14 cellular contexts compared by ENCODE assay signal in the genomic region with DNA sequence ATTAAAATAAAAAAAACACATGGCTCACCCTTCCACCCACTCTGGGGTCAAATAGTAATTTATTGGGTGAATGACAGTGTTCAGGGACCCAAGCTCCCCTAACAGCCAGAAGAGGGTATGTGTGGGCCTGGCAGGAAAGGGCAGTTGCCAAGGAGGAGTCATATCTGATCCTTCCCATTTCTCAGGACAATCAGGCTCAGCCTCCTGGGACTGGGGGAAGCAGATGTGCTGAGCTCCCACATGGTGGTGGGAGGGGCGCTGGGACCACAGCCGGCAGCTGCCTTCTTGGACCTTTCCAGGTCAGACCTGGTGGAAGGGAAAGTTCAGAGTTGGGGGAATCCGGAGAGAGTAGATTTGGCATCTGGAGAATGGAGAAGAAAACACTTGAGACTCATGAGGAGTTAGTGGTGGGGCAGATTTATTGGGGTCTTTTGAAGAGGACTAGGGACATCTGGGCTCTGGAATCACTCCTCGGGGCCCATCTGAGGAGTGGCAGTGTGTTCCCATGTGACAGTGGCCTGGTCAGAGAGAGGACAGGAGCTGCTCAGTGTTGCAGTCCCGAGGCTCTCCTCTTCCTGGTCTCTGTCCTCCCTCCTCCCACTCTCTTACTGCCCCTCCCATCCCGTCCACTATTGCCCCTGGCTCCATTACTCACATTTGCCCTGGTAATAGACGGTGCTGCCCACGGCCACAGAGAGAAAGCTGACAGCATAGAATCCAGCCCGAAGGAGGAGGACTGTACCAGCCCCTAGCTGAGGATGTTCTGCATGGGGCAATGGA. TPM values are rescaled to one million over a fixed set of nuclear protein-coding genes. Genes with fewer than 3 reads are reported as not detected.
DNase-seq lines count a peak whose midpoint lies in the region; ATAC-seq and TF ChIP-seq lines count a peak whose summit lies in the region.
"Had no signal": no experiment of that assay in that cellular context is flagged by ENCODE, and none has a peak within 500 bp of the region (broad histone marks: within the 10 kb centered on the region; RNA-seq: fewer than 3 reads in every experiment).

No MANE protein-coding gene starts in this region.

- CTCF ChIA-PET in activated CD8-positive, alpha-beta T cell treated with anti-CD3 and anti-CD28 coated beads for 36 hours (lab: Charles Lee), result interaction anchor here (38.9 to 56.2 kb wide), 2 partner anchors 3 to 28 kb away, joined by 2542 read pairs; a partner anchor contains a TSS
- CTCF ChIA-PET in naive thymus-derived CD4-positive, alpha-beta T cell (lab: Charles Lee), result interaction anchor here (0.8 to 18.2 kb wide), 2 partner anchors 9 to 42 kb away, joined by 3 to 687 read pairs; a partner anchor contains a TSS

- no peak overlapping the region for H3K4me3 ChIP-seq in H7 (ENCODE audit: insufficient read depth, low read depth, low read length)
- no peak overlapping the region for H3K4me3 ChIP-seq in naive thymus-derived CD4-positive, alpha-beta T cell (ENCODE audit: low read length)
- H3K4me3 ChIP-seq in colonic mucosa, result no peak overlapping the region
- H3K4me3 ChIP-seq: mucosa of descending colon had no signal

- intact Hi-C loops in activated CD8-positive, alpha-beta T cell treated with anti-CD3 and anti-CD28 coated beads for 36 hours (cut with micrococcal nuclease), result no loop called here
- intact Hi-C loops in naive thymus-derived CD4-positive, alpha-beta T cell (cut with micrococcal nuclease), result no loop called here
- intact Hi-C loops in colonic mucosa (cut with DNase I), result no loop called here

- H3K4me3 Mint-ChIP-seq in activated CD8-positive, alpha-beta T cell treated with anti-CD3 and anti-CD28 coated beads for 36 hours, result peak overlapping the region; percentile 51
- H3K4me3 Mint-ChIP-seq in naive thymus-derived CD4-positive, alpha-beta T cell, result peak overlapping the region in 5 of 10 donors; percentile 25 to 88 (median 39)

- no peaks in the 10 kb centered on the region for H3K9me3 Mint-ChIP-seq in activated CD8-positive, alpha-beta T cell treated with anti-CD3 and anti-CD28 coated beads for 36 hours
- peaks cover 0 to 5% (median 0%) of the 10 kb centered on the region in 11 donors for H3K9me3 Mint-ChIP-seq in naive thymus-derived CD4-positive, alpha-beta T cell

- ATAC-seq in activated CD8-positive, alpha-beta T cell treated with anti-CD3 and anti-CD28 coated beads for 36 hours, result no peak
- no peak for ATAC-seq in naive thymus-derived CD4-positive, alpha-beta T cell
- ATAC-seq: mucosa of descending colon, right cardiac atrium had no signal

- H3K36me3 Mint-ChIP-seq in activated CD8-positive, alpha-beta T cell treated with anti-CD3 and anti-CD28 coated beads for 36 hours (ENCODE audit: low read depth), result peaks cover 19% of the 10 kb centered on the region
- peaks cover 0 to 22% (median 4%) of the 10 kb centered on the region in 5 donors for H3K36me3 Mint-ChIP-seq in naive thymus-derived CD4-positive, alpha-beta T cell

- no peak for TF ChIP-seq CTCF in activated CD8-positive, alpha-beta T cell treated with anti-CD3 and anti-CD28 coated beads for 36 hours (IDR thresholded peaks at IDR 0.05)
- TF ChIP-seq CTCF in colonic mucosa (IDR thresholded peaks at IDR 0.05), result no peak

- peak overlapping the region; percentile 35 for H3K27ac Mint-ChIP-seq in activated CD8-positive, alpha-beta T cell treated with anti-CD3 and anti-CD28 coated beads for 36 hours
- H3K27ac Mint-ChIP-seq in naive thymus-derived CD4-positive, alpha-beta T cell, result peak overlapping the region; percentile 69 to 99 (median 82)

- peaks cover 69% of the 10 kb centered on the region in 2 donors for H3K4me1 ChIP-seq in naive thymus-derived CD4-positive, alpha-beta T cell (ENCODE audit: control insufficient read depth in 2 of 2, insufficient read depth in 2 of 2, low read length in 2 of 2)
- H3K4me1 ChIP-seq in colonic mucosa, result no peaks in the 10 kb centered on the region

- POLR2A ChIA-PET in activated CD8-positive, alpha-beta T cell treated with anti-CD3 and anti-CD28 coated beads for 36 hours (lab: Charles Lee), result interaction anchor here (0.7 to 34.3 kb wide), 5 partner anchors 10 to 39 kb away, joined by 3 to 1181 read pairs (median 5); a partner anchor contains a TSS
- POLR2A ChIA-PET in naive thymus-derived CD4-positive, alpha-beta T cell (lab: Charles Lee), result interaction anchor here (53.8 to 66.4 kb wide), 2 partner anchors 7 to 25 kb away, joined by 3078 read pairs; a partner anchor contains a TSS

- DNase-seq in DMS 273 (lab: John Stamatoyannopoulos, UW; ENCODE audit: unreplicated experiment), result peak; percentile 64
- no peak for DNase-seq in DMS 273 treated with DMSO at 0.1 percent for 48 hours (lab: John Stamatoyannopoulos, UW)
- DNase-seq in H7, result peak; percentile 31
- DNase-seq in activated CD8-positive, alpha-beta T cell treated with anti-CD3 and anti-CD28 coated beads for 36 hours, result no peak
- no peak for DNase-seq in naive thymus-derived CD4-positive, alpha-beta T cell
- DNase-seq in NOMO-1 treated with DMSO at 0.1 percent for 48 hours (lab: John Stamatoyannopoulos, UW; ENCODE audit: unreplicated experiment), result no peak
- DNase-seq in colonic mucosa, result no peak
- DNase-seq in COLO829 (ENCODE audit: low spot score), result no peak
- DNase-seq: Kasumi-1, mucosa of descending colon, right cardiac atrium had no signal

- H3K4me1 Mint-ChIP-seq in activated CD8-positive, alpha-beta T cell treated with anti-CD3 and anti-CD28 coated beads for 36 hours (ENCODE audit: low read depth), result peaks cover 70% of the 10 kb centered on the region
- peaks cover 39 to 87% (median 72%) of the 10 kb centered on the region in 7 donors for H3K4me1 Mint-ChIP-seq in naive thymus-derived CD4-positive, alpha-beta T cell

- H3K27me3 ChIP-seq in H7 (ENCODE audit: control insufficient read depth, insufficient read depth, low read length) (no peaks in the 10 kb centered on the region), colonic mucosa (no peaks in the 10 kb centered on the region)
- H3K27me3 ChIP-seq in naive thymus-derived CD4-positive, alpha-beta T cell (ENCODE audit: control insufficient read depth in 2 of 2, insufficient read depth in 2 of 2, low read length in 2 of 2), result no peaks in the 10 kb centered on the region

- H3K9ac ChIP-seq in colonic mucosa (ENCODE audit: low read depth in 2 of 2, low read length in 2 of 2), result no peak overlapping the region

- no peaks in the 10 kb centered on the region for H3K36me3 ChIP-seq in H7 (replicated peaks; ENCODE audit: control insufficient read depth, insufficient read depth, low read length)
- H3K36me3 ChIP-seq in naive thymus-derived CD4-positive, alpha-beta T cell (ENCODE audit: control insufficient read depth in 2 of 3, insufficient read depth in 3 of 3, low read length in 3 of 3), result no peaks in the 10 kb centered on the region
- H3K36me3 ChIP-seq in colonic mucosa, result no peaks in the 10 kb centered on the region

- H3K27ac ChIP-seq in naive thymus-derived CD4-positive, alpha-beta T cell (ENCODE audit: low read depth, low read length), result peak overlapping the region; percentile 97
- H3K27ac ChIP-seq in colonic mucosa, result no peak overlapping the region
- H3K27ac ChIP-seq: 22Rv1 had no signal

- H3K9me3 ChIP-seq in naive thymus-derived CD4-positive, alpha-beta T cell (ENCODE audit: control insufficient read depth in 2 of 3, low read length in 3 of 3), result no peaks in the 10 kb centered on the region
- no peaks in the 10 kb centered on the region for H3K9me3 ChIP-seq in colonic mucosa
- H3K9me3 ChIP-seq: mucosa of descending colon had no signal

- H3K27me3 Mint-ChIP-seq in activated CD8-positive, alpha-beta T cell treated with anti-CD3 and anti-CD28 coated beads for 36 hours, result no peaks in the 10 kb centered on the region
- H3K27me3 Mint-ChIP-seq in naive thymus-derived CD4-positive, alpha-beta T cell, result no peaks in the 10 kb centered on the region

RNA-seq across cellular contexts. Expression of a gene that starts 3.0 kb away (rescaled TPM):
- total RNA-seq in H7 (2014; rRNA removed; shearing (Covaris generic)), result not detected in 2 replicates
- total RNA-seq in activated CD8-positive, alpha-beta T cell treated with anti-CD3 and anti-CD28 coated beads for 36 hours, result 10 to 100 TPM; 40.4 to 43.6 TPM
- total RNA-seq in naive thymus-derived CD4-positive, alpha-beta T cell, result 100 to 1,000 TPM in 2 of 5 experiments, 10 to 100 TPM in 3; 15.1 to 234 (median 32.0) TPM
- polyA plus RNA-seq in naive thymus-derived CD4-positive, alpha-beta T cell, result 10 to 100 TPM in 1 of 2 donors, 1 to 10 TPM in 1; 8.4 to 15.3 TPM
- 1 to 10 TPM; 4.8 to 9.2 TPM for total RNA-seq in colonic mucosa

RNA-seq across cellular contexts. Expression of a gene that starts 3.7 kb away (rescaled TPM):
- not detected in 2 replicates for total RNA-seq in H7 (2014; rRNA removed; shearing (Covaris generic))
- total RNA-seq in activated CD8-positive, alpha-beta T cell treated with anti-CD3 and anti-CD28 coated beads for 36 hours, result 10 to 100 TPM; 60.1 to 60.3 TPM
- total RNA-seq in naive thymus-derived CD4-positive, alpha-beta T cell, result 10 to 100 TPM in 2 of 5 experiments, 1 to 10 TPM in 2, under 1 TPM in 1; 0.97 to 47.1 (median 6.7) TPM
- polyA plus RNA-seq in naive thymus-derived CD4-positive, alpha-beta T cell, result 10 to 100 TPM; 11.0 to 19.7 TPM
- under 1 TPM; 0.67 to 0.90 TPM for total RNA-seq in colonic mucosa
- total RNA-seq: cardiac septum, temporal lobe had no signal

RNA-seq across cellular contexts. Expression of a gene that starts 6.8 kb away (rescaled TPM):
- 0.35 TPM in 1 of 2 replicates, not detected in the other for total RNA-seq in H7 (2014; rRNA removed; shearing (Covaris generic))
- 100 to 1,000 TPM; 368 to 375 TPM for total RNA-seq in activated CD8-positive, alpha-beta T cell treated with anti-CD3 and anti-CD28 coated beads for 36 hours
- 1,000 to 10,000 TPM in 1 of 5 experiments, 100 to 1,000 TPM in 4; 370 to 1,909 (median 670) TPM for total RNA-seq in naive thymus-derived CD4-positive, alpha-beta T cell
- 1,000 to 10,000 TPM; 1,970 to 2,371 TPM for polyA plus RNA-seq in naive thymus-derived CD4-positive, alpha-beta T cell
- total RNA-seq in colonic mucosa, result 1 to 10 TPM; 3.4 to 5.7 TPM
- total RNA-seq: temporal lobe had no signal

RNA-seq across cellular contexts. Expression of a gene that starts 13.7 kb away (rescaled TPM):
- total RNA-seq in H7 (2014; rRNA removed; shearing (Covaris generic)), result not detected in 2 replicates
- total RNA-seq in activated CD8-positive, alpha-beta T cell treated with anti-CD3 and anti-CD28 coated beads for 36 hours, result 10 to 100 TPM; 89.2 to 92.5 TPM
- 100 to 1,000 TPM in 1 of 5 experiments, 10 to 100 TPM in 1, 1 to 10 TPM in 3; 5.4 to 125 (median 8.7) TPM for total RNA-seq in naive thymus-derived CD4-positive, alpha-beta T cell
- 1 to 10 TPM in 1 of 2 donors, under 1 TPM in 1; 0.73 to 1.1 TPM for polyA plus RNA-seq in naive thymus-derived CD4-positive, alpha-beta T cell
- 1 to 10 TPM in 1 of 2 donors, under 1 TPM in 1; 0.48 to 1.4 TPM for total RNA-seq in colonic mucosa
- total RNA-seq: temporal lobe had no signal

RNA-seq across cellular contexts. Expression of a gene that starts 17.0 kb away (rescaled TPM):
- total RNA-seq in H7 (2014; rRNA removed; shearing (Covaris generic)), result 0.44 TPM in 1 of 2 replicates, not detected in the other
- total RNA-seq in activated CD8-positive, alpha-beta T cell treated with anti-CD3 and anti-CD28 coated beads for 36 hours, result 100 to 1,000 TPM; 713 to 724 TPM
- 100 to 1,000 TPM in 1 of 5 experiments, 10 to 100 TPM in 4; 12.3 to 110 (median 20.2) TPM for total RNA-seq in naive thymus-derived CD4-positive, alpha-beta T cell
- 10 to 100 TPM; 24.0 to 27.5 TPM for polyA plus RNA-seq in naive thymus-derived CD4-positive, alpha-beta T cell
- total RNA-seq in colonic mucosa, result 1 to 10 TPM in 1 of 2 donors, under 1 TPM in 1; 0.35 to 2.4 TPM
- total RNA-seq: cardiac septum, right cardiac atrium, temporal lobe had no signal

Comparison
In these comparisons a context has a peak if more than half of its experiments do, and no peak if none do; other contexts are left out.
1. DNase-seq: peak in DMS 273 (single experiment) and H7 (single experiment); none in DMS 273 treated with DMSO at 0.1 percent for 48 hours (single experiment), activated CD8-positive, alpha-beta T cell treated with anti-CD3 and anti-CD28 coated beads for 36 hours (single experiment), naive thymus-derived CD4-positive, alpha-beta T cell (0 of 9), NOMO-1 treated with DMSO at 0.1 percent for 48 hours (single experiment), colonic mucosa (single experiment) and COLO829 (single experiment).
2. RNA of a gene that starts 6.8 kb away (total RNA-seq): 370 to 1,909 TPM in naive thymus-derived CD4-positive, alpha-beta T cell and 368 to 375 TPM in activated CD8-positive, alpha-beta T cell treated with anti-CD3 and anti-CD28 coated beads for 36 hours; 3.4 to 5.7 TPM in colonic mucosa and 0.35 TPM in H7; every median in the first group is over 10 times any median in the second.